ENCODE assay signal across 28 cellular contexts in the genomic region with DNA sequence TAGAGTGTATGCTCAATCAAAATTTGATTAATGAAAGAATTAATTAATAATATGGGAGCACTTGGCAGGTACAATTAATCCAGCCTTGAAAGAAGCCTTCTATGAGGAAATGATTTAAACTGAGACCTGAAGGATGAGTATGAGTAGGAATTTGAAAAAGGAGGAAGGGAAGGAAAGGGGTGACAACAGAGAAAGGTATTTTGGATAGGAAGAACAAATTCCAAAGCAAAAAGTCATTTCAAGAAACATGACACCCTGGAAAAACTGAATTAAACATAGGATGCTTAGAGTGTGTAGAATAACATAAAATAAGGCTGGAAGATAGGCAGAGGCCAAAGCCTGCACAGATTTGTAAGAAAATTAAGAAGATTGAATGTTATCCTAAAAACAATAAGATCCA. TPM values are rescaled to one million over a fixed set of nuclear protein-coding genes. Genes with fewer than 3 reads are reported as not detected.
DNase-seq lines count a peak whose midpoint lies in the region; FAIRE-seq and TF ChIP-seq lines count a peak whose summit lies in the region.
"Had no signal": no experiment of that assay in that cellular context is flagged by ENCODE, and none has a peak within 500 bp of the region (broad histone marks: within the 10 kb centered on the region; RNA-seq: fewer than 3 reads in every experiment).

No MANE protein-coding gene starts in this region.

- DNase-seq in AG10803 (ENCODE audit: low read depth): peak; percentile 23
- peak; percentile 58 for DNase-seq in HS-5 (ENCODE audit: low read depth)
- DNase-seq in astrocyte (ENCODE audit: low read depth): peak; percentile 54
- peak; percentile 44 to 74 for DNase-seq in foreskin fibroblast
- no peak for DNase-seq in midbrain (lab: John Stamatoyannopoulos, UW)
- no peak for DNase-seq in NCI-H345 (lab: John Stamatoyannopoulos, UW)
- DNase-seq in nucleus accumbens (lab: John Stamatoyannopoulos, UW): no peak
- no peak for DNase-seq in SJCRH30
- DNase-seq: activated B cell treated with CpG ODN at 0.5 μM for 24 hours; activated CD4-positive, alpha-beta memory T cell treated with anti-CD3 and anti-CD28 coated beads for 36 hours; activated effector memory CD4-positive, alpha-beta T cell treated with Interleukin-2 at 50 U/mL for 16 hours; CD4-positive, alpha-beta T cell; dorsolateral prefrontal cortex; gastrocnemius medialis; GDM1; kidney; lower lobe of right lung; NCI-H1436; NCI-H2107; NCI-H524; stimulated activated CD4-positive, alpha-beta T cell treated with anti-CD3 and anti-CD28 coated beads, Interleukin-1b, Interleukin-23, amount 100 ng/mL, for 48 hours; T1000 had no signal

- H3K27me3 ChIP-seq in astrocyte (ENCODE audit: insufficient read depth, low read length): no peaks in the 10 kb centered on the region
- H3K27me3 ChIP-seq in SJCRH30: no peaks in the 10 kb centered on the region
- H3K27me3 ChIP-seq: vagina had no signal

- H3K9me3 Mint-ChIP-seq in astrocyte (ENCODE audit: unreplicated experiment): peaks cover 3% of the 10 kb centered on the region
- H3K9me3 Mint-ChIP-seq: activated B cell treated with CpG ODN at 0.5 μM for 24 hours; activated CD4-positive, alpha-beta memory T cell treated with anti-CD3 and anti-CD28 coated beads for 36 hours; CD4-positive, alpha-beta T cell had no signal

- no peak overlapping the region for H3K27ac Mint-ChIP-seq in astrocyte (ENCODE audit: unreplicated experiment)
- H3K27ac Mint-ChIP-seq: activated B cell treated with CpG ODN at 0.5 μM for 24 hours; activated CD4-positive, alpha-beta memory T cell treated with anti-CD3 and anti-CD28 coated beads for 36 hours; CD4-positive, alpha-beta T cell had no signal

- no peaks in the 10 kb centered on the region for H3K79me2 ChIP-seq in astrocyte (ENCODE audit: insufficient read depth, low read length)

- no peaks in the 10 kb centered on the region for H3K36me3 Mint-ChIP-seq in astrocyte (ENCODE audit: low read depth, unreplicated experiment)
- H3K36me3 Mint-ChIP-seq: activated CD4-positive, alpha-beta memory T cell treated with anti-CD3 and anti-CD28 coated beads for 36 hours had no signal

- H3K4me3 ChIP-seq in AG10803 (ENCODE audit: low read length) (no peak overlapping the region), astrocyte (ENCODE audit: insufficient read depth, low read depth, low read length) (no peak overlapping the region), foreskin fibroblast (ENCODE audit: low read depth in 1 of 2, low read length in 2 of 2) (no peak overlapping the region), SJCRH30 (no peak overlapping the region)
- H3K4me3 ChIP-seq: cardiac muscle cell, dorsolateral prefrontal cortex, gastrocnemius medialis, lower lobe of right lung, suprapubic skin, vagina had no signal

- no peaks in the 10 kb centered on the region for H3K36me3 ChIP-seq in astrocyte (ENCODE audit: insufficient read depth, low read length)
- H3K36me3 ChIP-seq in SJCRH30: no peaks in the 10 kb centered on the region
- H3K36me3 ChIP-seq: cardiac muscle cell, gastrocnemius medialis, lower lobe of right lung, suprapubic skin, vagina had no signal

- no peaks in the 10 kb centered on the region for H4K20me1 ChIP-seq in astrocyte (ENCODE audit: insufficient read depth, low read length)

- H3K4me1 ChIP-seq in astrocyte (ENCODE audit: insufficient read depth, low read length): no peaks in the 10 kb centered on the region
- H3K4me1 ChIP-seq in SJCRH30: 0 out of 2 replicates have a peak, but pooled peaks cover 3% of the 10 kb centered on the region
- H3K4me1 ChIP-seq: gastrocnemius medialis, lower lobe of right lung, suprapubic skin, vagina had no signal

- no peak overlapping the region for H2AFZ ChIP-seq in astrocyte (ENCODE audit: low read depth, low read length)

- no peak overlapping the region for H3K4me3 Mint-ChIP-seq in astrocyte (ENCODE audit: unreplicated experiment)
- H3K4me3 Mint-ChIP-seq: activated B cell treated with CpG ODN at 0.5 μM for 24 hours; activated CD4-positive, alpha-beta memory T cell treated with anti-CD3 and anti-CD28 coated beads for 36 hours; CD4-positive, alpha-beta T cell had no signal

- H3K9me3 ChIP-seq in astrocyte (ENCODE audit: insufficient read depth, low read depth, low read length) (no peaks in the 10 kb centered on the region), SJCRH30 (replicated peaks) (no peaks in the 10 kb centered on the region)
- H3K9me3 ChIP-seq: gastrocnemius medialis, lower lobe of right lung, suprapubic skin, vagina had no signal

- no peak overlapping the region for H3K9ac ChIP-seq in astrocyte (ENCODE audit: low read length)

- no peak for TF ChIP-seq CTCF in AG10803 (conservative IDR thresholded peaks at IDR 0.05; ENCODE audit: low read length)
- TF ChIP-seq CTCF in astrocyte (IDR thresholded peaks at IDR 0.05; ENCODE audit: insufficient read depth, low read depth, low read length): no peak
- no peak for TF ChIP-seq CTCF in foreskin fibroblast (IDR thresholded peaks at IDR 0.05; ENCODE audit: low read depth, low read length)

- peak overlapping the region; percentile 24 for H3K4me2 ChIP-seq in astrocyte (ENCODE audit: low read length)

- no peak overlapping the region for H3K27ac ChIP-seq in astrocyte (ENCODE audit: low read depth, low read length)
- no peak overlapping the region for H3K27ac ChIP-seq in SJCRH30
- H3K27ac ChIP-seq: cardiac muscle cell, dorsolateral prefrontal cortex, gastrocnemius medialis, lower lobe of right lung, suprapubic skin, vagina had no signal

- no peak for FAIRE-seq in astrocyte (lab: Jason Lieb, UNC)
- FAIRE-seq: kidney had no signal

- H3K27me3 Mint-ChIP-seq in astrocyte (ENCODE audit: low read depth, unreplicated experiment): peaks cover 5% of the 10 kb centered on the region

- peaks cover 10% of the 10 kb centered on the region for H3K4me1 Mint-ChIP-seq in astrocyte (ENCODE audit: low read depth, unreplicated experiment)
- H3K4me1 Mint-ChIP-seq: activated B cell treated with CpG ODN at 0.5 μM for 24 hours had no signal

RNA-seq across cellular contexts. Expression of a gene that starts 29.6 kb away (rescaled TPM):
- total RNA-seq in astrocyte: not detected in 2 replicates
- not detected in 2 replicates for total RNA-seq in SJCRH30 (2014; rRNA removed; shearing (Covaris generic))
- total RNA-seq: activated B cell treated with CpG ODN at 0.5 μM for 24 hours; activated CD4-positive, alpha-beta memory T cell treated with anti-CD3 and anti-CD28 coated beads for 36 hours; cardiac muscle cell; CD4-positive, alpha-beta T cell; gastrocnemius medialis; kidney; lower lobe of right lung; pulmonary artery endothelial cell; RPMI7951; skeletal muscle tissue; suprapubic skin had no signal

Comparison
In these comparisons a context has a peak if more than half of its experiments do, and no peak if none do; other contexts are left out.
1. DNase-seq: peak in AG10803 (single experiment), HS-5 (single experiment), astrocyte (single experiment) and foreskin fibroblast (2 of 2); none in midbrain (single experiment), NCI-H345 (single experiment), nucleus accumbens (0 of 56) and SJCRH30 (0 of 2).